Comparison of ENCODE assay signal across 18 cellular contexts in genomic region chr7:2619120-2619519, GRCh38. TPM values are rescaled to one million over a fixed set of nuclear protein-coding genes. Genes with fewer than 3 reads are reported as not detected.
DNase-seq lines count a peak whose midpoint lies in the region; ATAC-seq and TF ChIP-seq lines count a peak whose summit lies in the region.
"Had no signal": no experiment of that assay in that cellular context is flagged by ENCODE, and none has a peak within 500 bp of the region (broad histone marks: within the 10 kb centered on the region; RNA-seq: fewer than 3 reads in every experiment).

No MANE protein-coding gene starts in this region.

- no peak overlapping the region for H3K4me3 Mint-ChIP-seq in GM23338
- H3K4me3 Mint-ChIP-seq: stimulated activated naive CD8-positive, alpha-beta T cell treated with anti-CD3 and anti-CD28 coated beads, Interleukin-15, amount 100 ng/mL, for 72 hours had no signal

- H3K27ac ChIP-seq in GM23338 (ENCODE audit: low read depth) (0 out of 2 replicates have a peak overlapping the region, but pooled peaks have one; percentile 45), tibial artery (peak overlapping the region; percentile 43 to 54), breast epithelium (no peak overlapping the region), heart left ventricle (no peak overlapping the region)
- H3K27ac ChIP-seq: BLaER1, KMS-11, uterus had no signal

- H3K4me1 ChIP-seq in GM23338 (ENCODE audit: insufficient read depth): peaks cover 17% of the 10 kb centered on the region
- peaks cover 3 to 79% (median 67%) of the 10 kb centered on the region in 4 donors for H3K4me1 ChIP-seq in tibial artery
- H3K4me1 ChIP-seq in breast epithelium: peaks cover 5 to 17% of the 10 kb centered on the region in 2 donors
- H3K4me1 ChIP-seq in heart left ventricle: peaks cover 4 to 65% (median 42%) of the 10 kb centered on the region in 12 donors

- no peaks in the 10 kb centered on the region for H3K9me2 ChIP-seq in GM23338 (ENCODE audit: insufficient read depth)

- H3K4me2 ChIP-seq in GM23338: no peak overlapping the region
- H3K4me2 ChIP-seq: BLaER1, KMS-11 had no signal

- H3K9me3 ChIP-seq in tibial artery (no peaks in the 10 kb centered on the region), breast epithelium (no peaks in the 10 kb centered on the region), heart left ventricle (no peaks in the 10 kb centered on the region)
- H3K9me3 ChIP-seq: BLaER1, uterus had no signal

- peaks cover 10% of the 10 kb centered on the region for H3K27me3 Mint-ChIP-seq in GM23338 (ENCODE audit: insufficient read depth, low read depth, poor library complexity)

- no peaks in the 10 kb centered on the region for H4K20me1 ChIP-seq in GM23338 (replicated peaks; ENCODE audit: insufficient read depth)
- H4K20me1 ChIP-seq: BLaER1 had no signal

- WGBS in heart left ventricle, 4 donors: 68 to 79% (median 77%) methylated on average over 9 of the region's 9 CpGs

- H3K9me3 Mint-ChIP-seq in GM23338: no peaks in the 10 kb centered on the region
- H3K9me3 Mint-ChIP-seq: stimulated activated naive CD8-positive, alpha-beta T cell treated with anti-CD3 and anti-CD28 coated beads, Interleukin-15, amount 100 ng/mL, for 72 hours had no signal

- no peaks in the 10 kb centered on the region for H3K27me3 ChIP-seq in GM23338 (ENCODE audit: insufficient read depth)
- H3K27me3 ChIP-seq in tibial artery: no peaks in the 10 kb centered on the region
- H3K27me3 ChIP-seq in breast epithelium: no peaks in the 10 kb centered on the region
- no peaks in the 10 kb centered on the region for H3K27me3 ChIP-seq in heart left ventricle
- H3K27me3 ChIP-seq: BLaER1, uterus had no signal

- H3K4me3 ChIP-seq in GM23338 (no peak overlapping the region), astrocyte of the cerebellum (ENCODE audit: low read depth, low read length) (peak overlapping the region; percentile 2), tibial artery (peak overlapping the region; percentile 17 to 18), breast epithelium (peak overlapping the region in 1 of 3 donors; percentile 15), heart left ventricle (no peak overlapping the region)
- H3K4me3 ChIP-seq: BLaER1, uterus had no signal

- no peak for ATAC-seq in GM23338
- ATAC-seq in heart left ventricle: no peak
- ATAC-seq: activated CD4-positive, CD25-positive, alpha-beta regulatory T cell treated with anti-CD3 and anti-CD28 coated beads, Interleukin-2, amount 50 U/mL, for 24 hours; left colon; stimulated activated naive CD8-positive, alpha-beta T cell treated with anti-CD3 and anti-CD28 coated beads, Interleukin-15, amount 100 ng/mL, for 72 hours had no signal

- no peak overlapping the region for H2AFZ ChIP-seq in GM23338

- intact Hi-C loops in tibial artery (cut with DNase I; ENCODE audit: low total_unique reads) (no loop called here), breast epithelium (cut with DNase I; ENCODE audit: low total_unique reads) (loop anchor here (10.0 kb wide), 1 partner anchor 374 kb away; the partner anchor contains the start of genes MRM2 and NUDT1), heart left ventricle (cut with DNase I) (no loop called here)

- TF ChIP-seq CTCF in GM23338 (conservative IDR thresholded peaks at IDR 0.05; ENCODE audit: low read depth in 2 of 2) (no peak), astrocyte of the cerebellum (IDR thresholded peaks at IDR 0.05; ENCODE audit: low read depth, low read length, missing control alignments) (no peak), tibial artery (IDR thresholded peaks at IDR 0.05) (no peak), breast epithelium (IDR thresholded peaks at IDR 0.05) (no peak), heart left ventricle (IDR thresholded peaks at IDR 0.05) (no peak)

- no peak for DNase-seq in GM23338 (ENCODE audit: low spot score)
- no peak for DNase-seq in astrocyte of the cerebellum (ENCODE audit: low read depth)
- peak; percentile 44 for DNase-seq in iris pigment epithelial cell (ENCODE audit: low read depth)
- no peak for DNase-seq in tibial artery
- DNase-seq in breast epithelium (ENCODE audit: low spot score in 2 of 2): no peak
- no peak for DNase-seq in stimulated activated CD4-positive, alpha-beta T cell treated with anti-CD3 and anti-CD28 coated beads, Interleukin-2, amount 100 ng/mL, for 48 hours
- DNase-seq in heart left ventricle: no peak
- DNase-seq: cerebellar nuclear complex; foreskin melanocyte; left colon; NCI-H1105; NCI-H2081 treated with DMSO at 0.1 percent for 48 hours; NCI-H524 treated with DMSO at 0.1 percent for 48 hours; stimulated activated naive CD8-positive, alpha-beta T cell treated with anti-CD3 and anti-CD28 coated beads, Interleukin-15, amount 100 ng/mL, for 72 hours; uterus had no signal

- H3K4me1 Mint-ChIP-seq in GM23338: peaks cover 35% of the 10 kb centered on the region
- H3K4me1 Mint-ChIP-seq: stimulated activated naive CD8-positive, alpha-beta T cell treated with anti-CD3 and anti-CD28 coated beads, Interleukin-15, amount 100 ng/mL, for 72 hours had no signal

- TF ChIP-seq POLR2A in breast epithelium (IDR thresholded peaks at IDR 0.05) (no peak), heart left ventricle (IDR thresholded peaks at IDR 0.05) (no peak)

- H3K36me3 ChIP-seq in GM23338 (ENCODE audit: insufficient read depth): no peaks in the 10 kb centered on the region
- H3K36me3 ChIP-seq in tibial artery: no peaks in the 10 kb centered on the region
- no peaks in the 10 kb centered on the region for H3K36me3 ChIP-seq in breast epithelium
- H3K36me3 ChIP-seq in heart left ventricle: no peaks in the 10 kb centered on the region
- H3K36me3 ChIP-seq: BLaER1, uterus had no signal

- in situ Hi-C loops in astrocyte of the cerebellum (cut with HindIII; ENCODE audit: low sequenced_read_pairs): no loop called here

- H3K79me2 ChIP-seq in GM23338 (replicated peaks; ENCODE audit: insufficient read depth): no peaks in the 10 kb centered on the region

- peaks cover 14% of the 10 kb centered on the region; the same call in 1 of the 2 replicates for H3F3A ChIP-seq in GM23338 (replicated peaks; ENCODE audit: low read depth)

- no peaks in the 10 kb centered on the region for H3K36me3 Mint-ChIP-seq in GM23338 (ENCODE audit: low read depth)

- H3K27ac Mint-ChIP-seq in GM23338: no peak overlapping the region
- H3K27ac Mint-ChIP-seq: stimulated activated naive CD8-positive, alpha-beta T cell treated with anti-CD3 and anti-CD28 coated beads, Interleukin-15, amount 100 ng/mL, for 72 hours had no signal

TF ChIP-seq in GM23338, 12 proteins besides CTCF, POLR2A, EP300 and RAD21 (continues in another document):
- TF ChIP-seq NANOG (IDR thresholded peaks at IDR 0.05; ENCODE audit: borderline replicate concordance): no peak
- no peak for TF ChIP-seq EZH2phosphoT487 (IDR thresholded peaks at IDR 0.05; ENCODE audit: unreplicated experiment)
- no peak for TF ChIP-seq STAT1 (IDR thresholded peaks at IDR 0.05; ENCODE audit: unreplicated experiment)
- TF ChIP-seq ETS1 (IDR thresholded peaks at IDR 0.05): no peak
- no peak for TF ChIP-seq POLR2AphosphoS5 (IDR thresholded peaks at IDR 0.05; ENCODE audit: low read depth)
- no peak for TF ChIP-seq ZNF114 (CRISPR knock-in tag; IDR thresholded peaks at IDR 0.05)

RNA-seq across cellular contexts. Expression of gene TTYH3, which starts 12.7 kb away (rescaled TPM):
- total RNA-seq in GM23338 (2014; rRNA removed; shearing (Covaris generic)): 113 and 126 TPM in 2 replicates
- polyA plus RNA-seq in GM23338 (2016; fragmentation: Nextera tagmentation; extraction: Ambion mirVana): 59.6 and 62.3 TPM in 2 replicates
- total RNA-seq in breast epithelium: 10 to 100 TPM; 11.6 to 17.9 (median 17.4) TPM
- total RNA-seq in heart left ventricle: 100 to 1,000 TPM in 1 of 9 donors, 10 to 100 TPM in 7, 1 to 10 TPM in 1; 8.5 to 104 (median 12.8) TPM
- polyA plus RNA-seq in heart left ventricle: 10 to 100 TPM in 1 of 2 donors, 1 to 10 TPM in 1; 5.7 to 14.8 TPM

Comparison
In these comparisons a context has a peak if more than half of its experiments do, and no peak if none do; other contexts are left out.
1. H3K27ac ChIP-seq: peak in GM23338 (single experiment) and tibial artery (2 of 2); none in breast epithelium (0 of 2) and heart left ventricle (0 of 12).
2. H3K4me3 ChIP-seq: peak in astrocyte of the cerebellum (single experiment) and tibial artery (2 of 2); none in GM23338 (single experiment) and heart left ventricle (0 of 12).